8 cellular contexts compared by ENCODE assay signal in genomic region chr1:234771642-234772344, GRCh38.
DNase-seq lines count a peak whose midpoint lies in the region; ATAC-seq and TF ChIP-seq lines count a peak whose summit lies in the region.

No MANE protein-coding gene starts in this region.

- H3K9ac ChIP-seq in KMS-11: peak overlapping the region; percentile 66

- H3K4me3 ChIP-seq in KMS-11 (IDR thresholded peaks at IDR 0.05; ENCODE audit: insufficient read depth, low read depth, low read length) (peak overlapping the region; percentile 53), WERI-Rb-1 (ENCODE audit: low read depth, low read length) (no peak overlapping the region), mesodermal cell (ENCODE audit: extremely low read depth, insufficient read depth, low read length, poor library complexity, severe bottlenecking) (no peak overlapping the region)

- peak overlapping the region; percentile 59 for H3K4me2 ChIP-seq in KMS-11

- H4K20me1 ChIP-seq in KMS-11 (ENCODE audit: insufficient read depth): no peaks in the 10 kb centered on the region

- H3K27ac ChIP-seq in KMS-11 (peak overlapping the region; percentile 94), WERI-Rb-1 (no peak overlapping the region), mesodermal cell (ENCODE audit: low read depth, low read length, severe bottlenecking) (peak overlapping the region; percentile 97)

- ATAC-seq in GM21576 (IDR thresholded peaks at IDR 0.05; ENCODE audit: unreplicated experiment) (no peak), GM21723 (IDR thresholded peaks at IDR 0.05; ENCODE audit: unreplicated experiment) (no peak), GM19463 (IDR thresholded peaks at IDR 0.05; ENCODE audit: unreplicated experiment) (no peak)

- H3K36me3 ChIP-seq in KMS-11 (ENCODE audit: insufficient read depth): no peaks in the 10 kb centered on the region
- no peaks in the 10 kb centered on the region for H3K36me3 ChIP-seq in WERI-Rb-1
- no peaks in the 10 kb centered on the region for H3K36me3 ChIP-seq in mesodermal cell (ENCODE audit: control insufficient read depth, insufficient read depth, low read length)

- H3K27me3 ChIP-seq in KMS-11 (ENCODE audit: insufficient read depth, low read depth): peaks cover 4% of the 10 kb centered on the region
- peaks cover 4% of the 10 kb centered on the region for H3K27me3 ChIP-seq in WERI-Rb-1 (ENCODE audit: insufficient read depth, low read depth, severe bottlenecking)

- DNase-seq in DMS153 (lab: John Stamatoyannopoulos, UW) (peak; percentile 88), WERI-Rb-1 (peak; percentile 3), cerebellum (ENCODE audit: low spot score) (no peak)

- peaks cover 4% of the 10 kb centered on the region for H3K9me3 ChIP-seq in WERI-Rb-1 (ENCODE audit: severe bottlenecking)
- peaks cover 12% of the 10 kb centered on the region for H3K9me3 ChIP-seq in mesodermal cell (ENCODE audit: control insufficient read depth, low read length)

- H2AFZ ChIP-seq in KMS-11 (ENCODE audit: low read depth): peak overlapping the region; percentile 34

- peaks cover 29% of the 10 kb centered on the region for H3K4me1 ChIP-seq in KMS-11 (ENCODE audit: low read depth, poor library complexity, severe bottlenecking)
- peaks cover 48% of the 10 kb centered on the region for H3K4me1 ChIP-seq in mesodermal cell (ENCODE audit: control insufficient read depth, insufficient read depth, low read length, poor library complexity, severe bottlenecking)

- 29 to 50% methylated on average over 1 to 2 of the region's 10 CpGs for WGBS in mesodermal cell (ENCODE audit: insufficient coverage in 2 of 2), 2 experiments

- no peaks in the 10 kb centered on the region for H3K79me2 ChIP-seq in KMS-11 (ENCODE audit: insufficient read depth, low read depth)

- TF ChIP-seq CTCF in KMS-11 (conservative IDR thresholded peaks at IDR 0.05; ENCODE audit: low read depth, low read length): no peak
- no peak for TF ChIP-seq CTCF in WERI-Rb-1 (IDR thresholded peaks at IDR 0.05; ENCODE audit: low read depth, low read length)
